Comparison of ENCODE assay signal across 8 cellular contexts in genomic region chr22:49958961-49959781, GRCh38. TPM values are rescaled to one million over a fixed set of nuclear protein-coding genes. Genes with fewer than 3 reads are reported as not detected.
DNase-seq lines count a peak whose midpoint lies in the region; ATAC-seq and TF ChIP-seq lines count a peak whose summit lies in the region.

No MANE protein-coding gene starts in this region.

- peaks cover 44% of the 10 kb centered on the region for H3K79me2 ChIP-seq in Loucy (ENCODE audit: insufficient read depth, low read length)

- H3K9me3 Mint-ChIP-seq in naive thymus-derived CD8-positive, alpha-beta T cell, result no peaks in the 10 kb centered on the region

- no peaks in the 10 kb centered on the region for H3K9me2 ChIP-seq in Loucy (replicated peaks; ENCODE audit: low read depth, low read length)

- H3K27me3 ChIP-seq in Loucy (ENCODE audit: insufficient read depth, low read length, poor library complexity, severe bottlenecking) (no peaks in the 10 kb centered on the region), duodenal mucosa (ENCODE audit: control insufficient read depth in 1 of 2, insufficient read depth in 2 of 2, low read length in 2 of 2) (no peaks in the 10 kb centered on the region)

- peaks cover 16% of the 10 kb centered on the region; the same call in 1 of the 2 replicates for H3K36me3 ChIP-seq in Loucy (ENCODE audit: insufficient read depth, low read length)
- peaks cover 14 to 20% of the 10 kb centered on the region in 2 donors for H3K36me3 ChIP-seq in duodenal mucosa (ENCODE audit: control insufficient read depth in 1 of 2, insufficient read depth in 2 of 2, low read length in 2 of 2)

- H3K4me3 ChIP-seq in AG09309 (ENCODE audit: control insufficient read depth, low read depth, low read length) (peak overlapping the region; percentile 41; the same call in 1 of the 2 replicates), Loucy (ENCODE audit: low read length, poor library complexity, severe bottlenecking) (peak overlapping the region; percentile 93), duodenal mucosa (ENCODE audit: low read depth in 1 of 2, low read length in 2 of 2) (peak overlapping the region; percentile 74 to 77)

- ATAC-seq in naive thymus-derived CD8-positive, alpha-beta T cell, result no peak
- ATAC-seq in esophagus mucosa, result no peak

- H3K27me3 Mint-ChIP-seq in naive thymus-derived CD8-positive, alpha-beta T cell, result no peaks in the 10 kb centered on the region

- no peak overlapping the region for H2AFZ ChIP-seq in Loucy (ENCODE audit: low read length)

- H4K20me1 ChIP-seq in Loucy (ENCODE audit: insufficient read depth, low read length, poor library complexity, severe bottlenecking), result peaks cover 29% of the 10 kb centered on the region

- TF ChIP-seq CTCF in AG09309 (IDR thresholded peaks at IDR 0.05; ENCODE audit: control insufficient read depth, insufficient read depth, low read depth, low read length, missing control alignments) (no peak), Loucy (conservative IDR thresholded peaks at IDR 0.05; ENCODE audit: low read length) (no peak)

- H3K4me1 ChIP-seq in Loucy (ENCODE audit: insufficient read depth, low read length, poor library complexity, severe bottlenecking), result peaks cover 28% of the 10 kb centered on the region
- peaks cover 31 to 33% of the 10 kb centered on the region in 2 donors for H3K4me1 ChIP-seq in duodenal mucosa (ENCODE audit: control insufficient read depth in 1 of 2, insufficient read depth in 2 of 2, low read length in 2 of 2)

- H3K9me3 ChIP-seq in Loucy (ENCODE audit: insufficient read depth, low read depth, low read length) (no peaks in the 10 kb centered on the region), duodenal mucosa (ENCODE audit: control insufficient read depth in 1 of 2, low read length in 2 of 2) (no peaks in the 10 kb centered on the region)

- H3K27ac Mint-ChIP-seq in naive thymus-derived CD8-positive, alpha-beta T cell, result peak overlapping the region; percentile 72 to 90 (median 79)

- H3K4me3 Mint-ChIP-seq in naive thymus-derived CD8-positive, alpha-beta T cell, result peak overlapping the region; percentile 67 to 92 (median 73)

- peaks cover 0 to 18% (median 2%) of the 10 kb centered on the region in 3 donors for H3K36me3 Mint-ChIP-seq in naive thymus-derived CD8-positive, alpha-beta T cell

- no peaks in the 10 kb centered on the region for H3F3A ChIP-seq in Loucy (ENCODE audit: low read depth)

- H3K4me1 Mint-ChIP-seq in naive thymus-derived CD8-positive, alpha-beta T cell, result peaks cover 14 to 33% (median 22%) of the 10 kb centered on the region in 4 donors

- no peak for DNase-seq in AG09309 (ENCODE audit: low read depth)
- DNase-seq in naive thymus-derived CD8-positive, alpha-beta T cell, result peak in 1 of 10 donors; percentile 2
- no peak for DNase-seq in NK-92 (lab: John Stamatoyannopoulos, UW; ENCODE audit: unreplicated experiment)
- DNase-seq in NCI-H2107 (lab: John Stamatoyannopoulos, UW), result no peak
- no peak for DNase-seq in NCI-H2081 (lab: John Stamatoyannopoulos, UW)

- H3K9ac ChIP-seq in Loucy (ENCODE audit: low read depth, low read length, poor library complexity, severe bottlenecking), result peak overlapping the region; percentile 90
- peak overlapping the region; percentile 86 to 89 for H3K9ac ChIP-seq in duodenal mucosa (ENCODE audit: low read depth in 1 of 2, low read length in 2 of 2)

- peak overlapping the region; percentile 95 for H3K27ac ChIP-seq in duodenal mucosa (ENCODE audit: low read depth, low read length)

- peak overlapping the region; percentile 98 for H3K4me2 ChIP-seq in Loucy (ENCODE audit: low read depth, low read length, poor library complexity, severe bottlenecking)

- POLR2A ChIA-PET in naive thymus-derived CD8-positive, alpha-beta T cell (lab: Charles Lee), result interaction anchor here (0.6 to 6.2 kb wide), 10 partner anchors 10 to 121 kb away, joined by 3 to 54 read pairs (median 6); no protein-coding TSS in a partner anchor

RNA-seq across cellular contexts. Expression of gene PIM3, which starts 1.4 kb away (rescaled TPM):
- 10 to 100 TPM; 42.0 to 44.0 TPM for total RNA-seq in naive thymus-derived CD8-positive, alpha-beta T cell
- 10 to 100 TPM; 12.4 to 26.0 (median 13.6) TPM for polyA plus RNA-seq in naive thymus-derived CD8-positive, alpha-beta T cell
- total RNA-seq in esophagus mucosa, result 50.5 TPM

RNA-seq across cellular contexts. Expression of gene CRELD2, which starts 40.7 kb away (rescaled TPM):
- 10 to 100 TPM; 22.1 to 28.0 TPM for total RNA-seq in naive thymus-derived CD8-positive, alpha-beta T cell
- 10 to 100 TPM; 35.8 to 43.6 (median 37.0) TPM for polyA plus RNA-seq in naive thymus-derived CD8-positive, alpha-beta T cell
- total RNA-seq in esophagus mucosa, result 25.5 TPM

RNA-seq across cellular contexts. Expression of gene ALG12, which starts 40.9 kb away (rescaled TPM):
- 10 to 100 TPM; 20.3 to 23.6 TPM for total RNA-seq in naive thymus-derived CD8-positive, alpha-beta T cell
- polyA plus RNA-seq in naive thymus-derived CD8-positive, alpha-beta T cell, result 10 to 100 TPM; 10.8 to 17.0 (median 16.9) TPM
- 10.1 TPM for total RNA-seq in esophagus mucosa

RNA-seq across cellular contexts. Expression of gene IL17REL, which starts 53.4 kb away (rescaled TPM):
- not detected for total RNA-seq in naive thymus-derived CD8-positive, alpha-beta T cell
- not detected for polyA plus RNA-seq in naive thymus-derived CD8-positive, alpha-beta T cell
- not detected for total RNA-seq in esophagus mucosa

Comparison
In these comparisons a context has a peak if more than half of its experiments do, and no peak if none do; other contexts are left out.
1. H3K4me3 ChIP-seq: peak in every context shown above with its lines; median percentile 93 in Loucy; 76 in duodenal mucosa; 41 in AG09309.